In the genomic region with DNA sequence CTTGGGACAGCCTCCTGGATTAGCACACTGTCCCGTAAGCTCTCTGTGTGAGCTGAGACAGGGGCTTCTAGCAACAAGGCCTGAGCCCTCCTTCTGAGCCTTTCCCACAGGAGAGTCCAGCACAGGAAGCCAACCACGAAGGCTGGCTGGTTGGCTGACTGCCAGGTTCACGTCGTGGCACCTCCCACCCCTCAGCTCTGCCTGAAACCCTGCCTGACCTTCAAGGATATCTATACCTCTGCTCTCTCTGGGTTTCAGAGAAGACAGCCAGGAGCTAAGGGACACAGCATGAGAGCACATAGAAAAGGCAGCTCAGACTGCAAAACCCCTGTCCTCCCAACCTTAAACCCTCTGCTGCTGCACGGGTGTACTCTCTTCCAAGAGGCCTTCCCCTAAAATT, we compare ENCODE assay signal across 16 cellular contexts.
"Had no signal": no experiment of that assay in that cellular context is flagged by ENCODE, and none has a peak within 500 bp of the region (broad histone marks: within the 10 kb centered on the region; RNA-seq: fewer than 3 reads in every experiment).

No MANE protein-coding gene starts in this region.

- FAIRE-seq: colon had no signal

- H3K27me3 ChIP-seq: adrenal gland, ovary, right lobe of liver, testis had no signal

- H3K4me1 ChIP-seq: esophagus squamous epithelium, right lobe of liver, upper lobe of right lung had no signal

- ATAC-seq: left ventricle myocardium superior; mucosa of descending colon; naive thymus-derived CD4-positive, alpha-beta T cell; right lobe of liver; stimulated activated naive CD8-positive, alpha-beta T cell treated with anti-CD3 and anti-CD28 coated beads, Interleukin-15, amount 100 ng/mL, for 72 hours; upper lobe of right lung had no signal

- H3K36me3 ChIP-seq: adrenal gland, esophagus squamous epithelium, ovary, right lobe of liver, upper lobe of right lung, WERI-Rb-1 had no signal

- DNase-seq: activated CD4-positive, alpha-beta T cell treated with anti-CD3 and anti-CD28 coated beads, Interleukin-2, amount 50 U/mL, for 48 hours; activated T-cell treated with anti-CD3 and anti-CD28 coated beads, Interleukin-2, amount 50 U/mL, for 1 hour; caudate nucleus; esophagus squamous epithelium; hippocampal formation; left ventricle myocardium superior; mucosa of descending colon; naive thymus-derived CD4-positive, alpha-beta T cell; ovary; right lobe of liver; stimulated activated naive CD8-positive, alpha-beta T cell treated with anti-CD3 and anti-CD28 coated beads, Interleukin-15, amount 100 ng/mL, for 72 hours; testis; upper lobe of right lung; WERI-Rb-1 had no signal

- H3K4me3 ChIP-seq: adrenal gland, esophagus squamous epithelium, mucosa of descending colon, ovary, right lobe of liver, testis, upper lobe of right lung had no signal

- H3K27ac ChIP-seq: adrenal gland, esophagus squamous epithelium, ovary, right lobe of liver, testis, upper lobe of right lung, WERI-Rb-1 had no signal

- H3K9me3 ChIP-seq: adrenal gland, esophagus squamous epithelium, mucosa of descending colon, ovary, right lobe of liver, testis, upper lobe of right lung had no signal
